ENCODE assay signal across 8 cellular contexts in genomic region chr15:90219421-90220141, GRCh38. TPM values are rescaled to one million over a fixed set of nuclear protein-coding genes. Genes with fewer than 3 reads are reported as not detected.
DNase-seq lines count a peak whose midpoint lies in the region; ATAC-seq and TF ChIP-seq lines count a peak whose summit lies in the region.

No MANE protein-coding gene starts in this region.

- H3K4me1 ChIP-seq in right cardiac atrium (ENCODE audit: control insufficient read depth, insufficient read depth, low read length), result peaks cover 2% of the 10 kb centered on the region

- intact Hi-C loops in right cardiac atrium (cut with DNase I), result no loop called here

- peak; percentile 21 to 65 for ATAC-seq in right cardiac atrium
- ATAC-seq in HG02970 (IDR thresholded peaks at IDR 0.05; ENCODE audit: low FRiP score, unreplicated experiment), result no peak

- POLR2A ChIA-PET in RWPE1 (lab: Yijun Ruan, JAX; ENCODE audit: low non-redundant PET), result no interaction called here

- peak; percentile 76 for TF ChIP-seq CTCF in RWPE1 (conservative IDR thresholded peaks at IDR 0.05; ENCODE audit: low read depth)

- H3K9me3 ChIP-seq in right cardiac atrium (ENCODE audit: control insufficient read depth, low read length), result no peaks in the 10 kb centered on the region

- H3K27ac ChIP-seq in RWPE1 (peak overlapping the region; percentile 73), right cardiac atrium (ENCODE audit: low read length) (no peak overlapping the region)

- WGBS in right cardiac atrium, result 65% methylated on average over 17 of the region's 17 CpGs

- CTCF ChIA-PET in RWPE1 (lab: Yijun Ruan, JAX), result interaction anchor here (0.6 to 1.0 kb wide), 3 partner anchors 76 to 133 kb away, joined by 3 read pairs; no protein-coding TSS in a partner anchor

- H3K4me3 ChIP-seq in right cardiac atrium (ENCODE audit: low read length), result no peak overlapping the region

- H3K27me3 ChIP-seq in right cardiac atrium (ENCODE audit: control insufficient read depth, insufficient read depth), result no peaks in the 10 kb centered on the region

- peak; percentile 10 to 19 for DNase-seq in SHP77 (lab: John Stamatoyannopoulos, UW)
- no peak for DNase-seq in SHP77 treated with DMSO at 0.1 percent for 48 hours (lab: John Stamatoyannopoulos, UW)
- DNase-seq in RWPE1 (ENCODE audit: low spot score), result no peak
- peak; percentile 59 for DNase-seq in activated naive CD4-positive, alpha-beta T cell treated with anti-CD3 and anti-CD28 coated beads, Interleukin-2, amount 50 U/mL, for 16 hours
- DNase-seq in right cardiac atrium, result peak; percentile 51 to 82 (median 78)
- peak; percentile 41 for DNase-seq in stimulated activated CD4-positive, alpha-beta T cell treated with anti-CD3 and anti-CD28 coated beads, Interleukin-1b, Interleukin-23, amount 100 ng/mL, for 48 hours
- DNase-seq in NCI-H345 (lab: John Stamatoyannopoulos, UW), result no peak

RNA-seq across cellular contexts. Expression of gene CIB1, which starts 14.2 kb away (rescaled TPM):
- 10 to 100 TPM; 69.5 to 70.7 (median 70.1) TPM for total RNA-seq in right cardiac atrium
- polyA plus RNA-seq in right cardiac atrium, result 95.8 TPM

RNA-seq across cellular contexts. Expression of gene GDPGP1, which starts 14.4 kb away (rescaled TPM):
- total RNA-seq in right cardiac atrium, result 10 to 100 TPM; 10.6 to 20.5 (median 15.6) TPM
- 6.5 TPM for polyA plus RNA-seq in right cardiac atrium

RNA-seq across cellular contexts. Expression of gene SEMA4B, which starts 18.5 kb away (rescaled TPM):
- 10 to 100 TPM; 32.6 to 39.6 (median 33.5) TPM for total RNA-seq in right cardiac atrium
- polyA plus RNA-seq in right cardiac atrium, result 16.4 TPM

RNA-seq across cellular contexts. Expression of gene TTLL13, which starts 29.8 kb away (rescaled TPM):
- under 1 TPM in 2 of 4 donors, not detected in 2; 0.24 to 0.54 TPM for total RNA-seq in right cardiac atrium
- 0.72 TPM for polyA plus RNA-seq in right cardiac atrium

RNA-seq across cellular contexts. Expression of gene NGRN, which starts 45.9 kb away (rescaled TPM):
- 100 to 1,000 TPM; 135 to 159 (median 154) TPM for total RNA-seq in right cardiac atrium
- 163 TPM for polyA plus RNA-seq in right cardiac atrium

Comparison
In these comparisons a context has a peak if more than half of its experiments do, and no peak if none do; other contexts are left out.
1. DNase-seq: peak in SHP77 (2 of 2), activated naive CD4-positive, alpha-beta T cell treated with anti-CD3 and anti-CD28 coated beads, Interleukin-2, amount 50 U/mL, for 16 hours (single experiment), right cardiac atrium (3 of 3) and stimulated activated CD4-positive, alpha-beta T cell treated with anti-CD3 and anti-CD28 coated beads, Interleukin-1b, Interleukin-23, amount 100 ng/mL, for 48 hours (single experiment); none in SHP77 treated with DMSO at 0.1 percent for 48 hours (single experiment), RWPE1 (single experiment) and NCI-H345 (single experiment).